ENCODE assay signal across 1 cellular context in the genomic region with DNA sequence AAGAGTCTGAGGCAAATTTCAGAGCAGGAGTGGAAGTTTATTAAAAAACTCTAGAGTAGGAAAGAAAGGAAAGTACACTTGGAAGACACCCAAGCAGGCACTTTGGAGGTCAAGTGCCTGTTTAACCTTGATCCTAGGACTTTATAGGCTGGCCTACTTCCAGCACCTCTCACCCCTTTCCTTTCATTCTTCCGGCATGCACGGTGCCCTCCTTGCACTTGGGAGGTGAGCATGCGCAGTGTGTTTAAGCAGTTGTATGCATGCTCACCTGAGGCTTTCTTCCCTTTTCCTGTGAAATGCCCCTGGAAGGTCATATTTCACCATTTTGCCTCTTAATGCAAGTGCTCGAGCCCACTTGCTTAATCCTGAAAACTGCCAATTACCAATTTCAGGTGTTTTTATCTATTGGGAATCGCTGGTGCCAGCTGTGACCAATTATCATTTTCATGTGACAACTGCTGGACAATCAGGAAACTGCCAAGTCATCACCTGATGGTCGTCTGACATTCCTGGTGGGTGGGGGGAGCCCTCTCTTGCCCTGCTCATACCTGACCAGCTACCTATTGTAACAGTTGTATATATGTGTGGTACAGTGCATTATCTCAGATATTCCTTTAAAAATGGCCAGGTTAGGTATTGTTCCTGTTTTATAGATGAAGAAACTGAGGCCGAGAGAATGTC.
A peak's percentile ranks its signal among the peaks of the same experiment; 100 is the strongest.
TF ChIP-seq lines count a peak whose summit lies in the region.

No MANE protein-coding gene starts in this region.

TF ChIP-seq in K562, 482 proteins besides CTCF, POLR2A, EP300 and RAD21:
- TF ChIP-seq ZNF143 (CRISPR knock-in tag; IDR thresholded peaks at IDR 0.05) (no peak), FIP1L1 (IDR thresholded peaks at IDR 0.05; ENCODE audit: low read depth, low read length, poor library complexity, severe bottlenecking) (no peak), NRF1 (conservative IDR thresholded peaks at IDR 0.05 in 1 of 2, IDR thresholded peaks at IDR 0.05 in 1 of 2) (peak; percentile 80 to 83), C11orf30 (IDR thresholded peaks at IDR 0.05; ENCODE audit: low read depth) (peak; percentile 52), ZNF239 (CRISPR knock-in tag; IDR thresholded peaks at IDR 0.05) (no peak), NR2C1 (IDR thresholded peaks at IDR 0.05) (no peak), NR2C1 (tag; IDR thresholded peaks at IDR 0.05) (no peak), MAFG (tag; conservative IDR thresholded peaks at IDR 0.05) (peak; percentile 73), ZNF24 (IDR thresholded peaks at IDR 0.05) (no peak), ID3 (CRISPR knock-in tag; IDR thresholded peaks at IDR 0.05) (no peak), ID3 (tag; IDR thresholded peaks at IDR 0.05) (no peak), FOXA3 (CRISPR knock-in tag; conservative IDR thresholded peaks at IDR 0.05 in 1 of 2, IDR thresholded peaks at IDR 0.05 in 1 of 2) (no peak), ATF6 (CRISPR knock-in tag; IDR thresholded peaks at IDR 0.05) (no peak), HES1 (IDR thresholded peaks at IDR 0.05; ENCODE audit: low read depth) (no peak), HDAC3 (IDR thresholded peaks at IDR 0.05; ENCODE audit: borderline replicate concordance, partially characterized antibody) (no peak), KLF13 (tag; IDR thresholded peaks at IDR 0.05; ENCODE audit: borderline replicate concordance, low read depth) (no peak), FOXP4 (CRISPR knock-in tag; IDR thresholded peaks at IDR 0.05; ENCODE audit: borderline replicate concordance) (no peak), ATF4 (CRISPR knock-in tag; IDR thresholded peaks at IDR 0.05) (no peak), SUPT5H (IDR thresholded peaks at IDR 0.05) (no peak), ELF4 (CRISPR knock-in tag; IDR thresholded peaks at IDR 0.05) (no peak), ZNF431 (CRISPR knock-in tag; IDR thresholded peaks at IDR 0.05) (no peak), ELF1 (tag; IDR thresholded peaks at IDR 0.05) (no peak), NFE2 (IDR thresholded peaks at IDR 0.05; ENCODE audit: low read depth) (peak; percentile 45; the same call in 1 of the 2 replicates), STAT5B (CRISPR knock-in tag; IDR thresholded peaks at IDR 0.05) (no peak), SMARCC2 (IDR thresholded peaks at IDR 0.05; ENCODE audit: low read depth) (no peak), ZNF830 (CRISPR knock-in tag; IDR thresholded peaks at IDR 0.05) (no peak), ZNF717 (CRISPR knock-in tag; IDR thresholded peaks at IDR 0.05) (no peak), LARP7 (IDR thresholded peaks at IDR 0.05) (no peak), MAFF (IDR thresholded peaks at IDR 0.05; ENCODE audit: low read length) (no peak; the same call in 1 of the 2 replicates), KLF1 (tag; IDR thresholded peaks at IDR 0.05) (no peak), PRPF4 (IDR thresholded peaks at IDR 0.05; ENCODE audit: insufficient read depth, low read depth, low read length, poor library complexity, severe bottlenecking) (no peak), NFE2L1 (tag; IDR thresholded peaks at IDR 0.05; ENCODE audit: borderline replicate concordance, low read depth) (peak; percentile 13; the same call in 1 of the 2 replicates), LCOR (CRISPR knock-in tag; IDR thresholded peaks at IDR 0.05) (no peak), ZC3H4 (CRISPR knock-in tag; IDR thresholded peaks at IDR 0.05; ENCODE audit: borderline replicate concordance) (no peak), ZNF316 (IDR thresholded peaks at IDR 0.05) (peak; percentile 51; the same call in 1 of the 2 replicates), CEBPB (tag; IDR thresholded peaks at IDR 0.05) (no peak), ZBTB1 (CRISPR knock-in tag; IDR thresholded peaks at IDR 0.05; ENCODE audit: borderline replicate concordance, low read depth) (no peak), SMARCE1 (IDR thresholded peaks at IDR 0.05) (no peak), U2AF2 (optimal IDR thresholded peaks at IDR 0.05; ENCODE audit: low read depth, low read length) (no peak), ERF (CRISPR knock-in tag; IDR thresholded peaks at IDR 0.05) (no peak), NONO (IDR thresholded peaks at IDR 0.05; ENCODE audit: low read depth in 2 of 2, low read length in 1 of 2) (no peak)
- TF ChIP-seq, protein P1, sequence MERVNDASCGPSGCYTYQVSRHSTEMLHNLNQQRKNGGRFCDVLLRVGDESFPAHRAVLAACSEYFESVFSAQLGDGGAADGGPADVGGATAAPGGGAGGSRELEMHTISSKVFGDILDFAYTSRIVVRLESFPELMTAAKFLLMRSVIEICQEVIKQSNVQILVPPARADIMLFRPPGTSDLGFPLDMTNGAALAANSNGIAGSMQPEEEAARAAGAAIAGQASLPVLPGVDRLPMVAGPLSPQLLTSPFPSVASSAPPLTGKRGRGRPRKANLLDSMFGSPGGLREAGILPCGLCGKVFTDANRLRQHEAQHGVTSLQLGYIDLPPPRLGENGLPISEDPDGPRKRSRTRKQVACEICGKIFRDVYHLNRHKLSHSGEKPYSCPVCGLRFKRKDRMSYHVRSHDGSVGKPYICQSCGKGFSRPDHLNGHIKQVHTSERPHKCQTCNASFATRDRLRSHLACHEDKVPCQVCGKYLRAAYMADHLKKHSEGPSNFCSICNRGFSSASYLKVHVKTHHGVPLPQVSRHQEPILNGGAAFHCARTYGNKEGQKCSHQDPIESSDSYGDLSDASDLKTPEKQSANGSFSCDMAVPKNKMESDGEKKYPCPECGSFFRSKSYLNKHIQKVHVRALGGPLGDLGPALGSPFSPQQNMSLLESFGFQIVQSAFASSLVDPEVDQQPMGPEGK (CRISPR knock-in tag; IDR thresholded peaks at IDR 0.05; ENCODE audit: borderline replicate concordance), result no peak
- TF ChIP-seq, protein P2, sequence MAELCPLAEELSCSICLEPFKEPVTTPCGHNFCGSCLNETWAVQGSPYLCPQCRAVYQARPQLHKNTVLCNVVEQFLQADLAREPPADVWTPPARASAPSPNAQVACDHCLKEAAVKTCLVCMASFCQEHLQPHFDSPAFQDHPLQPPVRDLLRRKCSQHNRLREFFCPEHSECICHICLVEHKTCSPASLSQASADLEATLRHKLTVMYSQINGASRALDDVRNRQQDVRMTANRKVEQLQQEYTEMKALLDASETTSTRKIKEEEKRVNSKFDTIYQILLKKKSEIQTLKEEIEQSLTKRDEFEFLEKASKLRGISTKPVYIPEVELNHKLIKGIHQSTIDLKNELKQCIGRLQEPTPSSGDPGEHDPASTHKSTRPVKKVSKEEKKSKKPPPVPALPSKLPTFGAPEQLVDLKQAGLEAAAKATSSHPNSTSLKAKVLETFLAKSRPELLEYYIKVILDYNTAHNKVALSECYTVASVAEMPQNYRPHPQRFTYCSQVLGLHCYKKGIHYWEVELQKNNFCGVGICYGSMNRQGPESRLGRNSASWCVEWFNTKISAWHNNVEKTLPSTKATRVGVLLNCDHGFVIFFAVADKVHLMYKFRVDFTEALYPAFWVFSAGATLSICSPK (IDR thresholded peaks at IDR 0.05; ENCODE audit: borderline replicate concordance), result no peak
- TF ChIP-seq, protein P3, sequence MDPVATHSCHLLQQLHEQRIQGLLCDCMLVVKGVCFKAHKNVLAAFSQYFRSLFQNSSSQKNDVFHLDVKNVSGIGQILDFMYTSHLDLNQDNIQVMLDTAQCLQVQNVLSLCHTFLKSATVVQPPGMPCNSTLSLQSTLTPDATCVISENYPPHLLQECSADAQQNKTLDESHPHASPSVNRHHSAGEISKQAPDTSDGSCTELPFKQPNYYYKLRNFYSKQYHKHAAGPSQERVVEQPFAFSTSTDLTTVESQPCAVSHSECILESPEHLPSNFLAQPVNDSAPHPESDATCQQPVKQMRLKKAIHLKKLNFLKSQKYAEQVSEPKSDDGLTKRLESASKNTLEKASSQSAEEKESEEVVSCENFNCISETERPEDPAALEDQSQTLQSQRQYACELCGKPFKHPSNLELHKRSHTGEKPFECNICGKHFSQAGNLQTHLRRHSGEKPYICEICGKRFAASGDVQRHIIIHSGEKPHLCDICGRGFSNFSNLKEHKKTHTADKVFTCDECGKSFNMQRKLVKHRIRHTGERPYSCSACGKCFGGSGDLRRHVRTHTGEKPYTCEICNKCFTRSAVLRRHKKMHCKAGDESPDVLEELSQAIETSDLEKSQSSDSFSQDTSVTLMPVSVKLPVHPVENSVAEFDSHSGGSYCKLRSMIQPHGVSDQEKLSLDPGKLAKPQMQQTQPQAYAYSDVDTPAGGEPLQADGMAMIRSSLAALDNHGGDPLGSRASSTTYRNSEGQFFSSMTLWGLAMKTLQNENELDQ (CRISPR knock-in tag; IDR thresholded peaks at IDR 0.05; ENCODE audit: borderline replicate concordance), result no peak
- TF ChIP-seq, protein P4, sequence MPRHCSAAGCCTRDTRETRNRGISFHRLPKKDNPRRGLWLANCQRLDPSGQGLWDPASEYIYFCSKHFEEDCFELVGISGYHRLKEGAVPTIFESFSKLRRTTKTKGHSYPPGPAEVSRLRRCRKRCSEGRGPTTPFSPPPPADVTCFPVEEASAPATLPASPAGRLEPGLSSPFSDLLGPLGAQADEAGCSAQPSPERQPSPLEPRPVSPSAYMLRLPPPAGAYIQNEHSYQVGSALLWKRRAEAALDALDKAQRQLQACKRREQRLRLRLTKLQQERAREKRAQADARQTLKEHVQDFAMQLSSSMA (CRISPR knock-in tag; IDR thresholded peaks at IDR 0.05), result no peak
TF ChIP-seq in K562: peak in this region for 6.
